In the genomic region with DNA sequence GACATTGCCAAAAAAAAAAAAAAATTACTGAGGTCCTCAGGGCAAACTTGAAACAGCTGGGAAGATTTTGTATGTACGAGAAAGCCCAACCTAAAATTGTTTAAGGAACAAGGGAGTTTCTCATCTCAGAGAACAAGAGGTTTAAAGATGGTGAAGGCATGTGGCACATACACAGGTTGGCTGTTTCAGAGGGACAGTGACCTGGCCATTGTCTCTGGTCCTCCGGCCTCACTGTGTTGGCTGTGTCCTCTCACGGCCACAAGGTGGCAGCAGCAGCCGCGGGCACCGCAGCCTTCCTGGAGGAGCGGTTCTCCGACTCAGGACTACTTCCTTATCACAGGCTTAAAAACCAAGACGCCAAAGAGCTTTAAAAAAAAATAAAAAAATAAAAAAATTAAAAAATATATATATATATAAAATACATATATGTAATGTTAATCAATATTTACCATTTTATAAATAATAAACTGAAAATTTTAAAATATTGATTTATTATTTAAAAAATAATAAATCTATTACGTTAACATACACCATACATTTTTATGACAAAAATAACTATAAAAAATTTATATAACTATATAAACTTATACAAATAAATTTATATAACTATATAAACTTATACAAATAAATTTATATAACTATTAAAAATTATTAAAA, we compare ENCODE assay signal across 8 cellular contexts. TPM values are rescaled to one million over a fixed set of nuclear protein-coding genes. Genes with fewer than 3 reads are reported as not detected.
DNase-seq lines count a peak whose midpoint lies in the region; ATAC-seq and TF ChIP-seq lines count a peak whose summit lies in the region.

No MANE protein-coding gene starts in this region.

- H3K9me3 Mint-ChIP-seq in activated CD8-positive, alpha-beta T cell treated with anti-CD3 and anti-CD28 coated beads for 36 hours: no peaks in the 10 kb centered on the region

- H3K4me3 Mint-ChIP-seq in activated CD8-positive, alpha-beta T cell treated with anti-CD3 and anti-CD28 coated beads for 36 hours: no peak overlapping the region

- no peaks in the 10 kb centered on the region for H3K4me1 Mint-ChIP-seq in activated CD8-positive, alpha-beta T cell treated with anti-CD3 and anti-CD28 coated beads for 36 hours (ENCODE audit: low read depth)

- POLR2A ChIA-PET in activated CD8-positive, alpha-beta T cell treated with anti-CD3 and anti-CD28 coated beads for 36 hours (lab: Charles Lee): interaction anchor here (0.6 to 1.0 kb wide), 3 partner anchors 54 to 466 kb away, joined by 3 read pairs; no protein-coding TSS in a partner anchor

- no peaks in the 10 kb centered on the region for H3K27me3 Mint-ChIP-seq in activated CD8-positive, alpha-beta T cell treated with anti-CD3 and anti-CD28 coated beads for 36 hours

- intact Hi-C loops in activated CD8-positive, alpha-beta T cell treated with anti-CD3 and anti-CD28 coated beads for 36 hours (cut with micrococcal nuclease): loop anchor here (5.0 kb wide), 1 partner anchor 296 kb away; no protein-coding TSS in a partner anchor

- DNase-seq in AG09319 (ENCODE audit: extremely low read depth, low read depth) (peak; percentile 61), NCI-H82 (lab: John Stamatoyannopoulos, UW) (peak; percentile 88), lung microvascular endothelial cell (ENCODE audit: low read depth in 2 of 2) (peak; percentile 81)
- peak; percentile 82 for DNase-seq in activated CD8-positive, alpha-beta T cell treated with anti-CD3 and anti-CD28 coated beads for 36 hours
- peak; percentile 66 for DNase-seq in effector CD4-positive, alpha-beta T cell
- DNase-seq in stimulated activated CD8-positive, alpha-beta memory T cell treated with anti-CD3 and anti-CD28 coated beads, Interleukin-15, amount 100 ng/mL, for 24 hours (ENCODE audit: low read depth): peak; percentile 49

- peak; percentile 97 for TF ChIP-seq CTCF in AG09319 (IDR thresholded peaks at IDR 0.05; ENCODE audit: low read depth, low read length)
- TF ChIP-seq CTCF in activated CD8-positive, alpha-beta T cell treated with anti-CD3 and anti-CD28 coated beads for 36 hours (IDR thresholded peaks at IDR 0.05): peak; percentile 94

- H3K27ac Mint-ChIP-seq in activated CD8-positive, alpha-beta T cell treated with anti-CD3 and anti-CD28 coated beads for 36 hours: no peak overlapping the region

- H3K36me3 Mint-ChIP-seq in activated CD8-positive, alpha-beta T cell treated with anti-CD3 and anti-CD28 coated beads for 36 hours (ENCODE audit: low read depth): no peaks in the 10 kb centered on the region

- CTCF ChIA-PET in activated CD8-positive, alpha-beta T cell treated with anti-CD3 and anti-CD28 coated beads for 36 hours (lab: Charles Lee): interaction anchor here (0.6 to 3.1 kb wide), 106 partner anchors 9 to 738 kb away, joined by 3 to 41 read pairs (median 4); partner anchors contain the start of genes DYNLT1 and TMEM181

- peak; percentile 73 for ATAC-seq in GM18870 (IDR thresholded peaks at IDR 0.05; ENCODE audit: unreplicated experiment)
- ATAC-seq in HG03460 (IDR thresholded peaks at IDR 0.05; ENCODE audit: unreplicated experiment): peak; percentile 88
- peak; percentile 99 for ATAC-seq in activated CD8-positive, alpha-beta T cell treated with anti-CD3 and anti-CD28 coated beads for 36 hours

RNA-seq across cellular contexts. Expression of gene GTF2H5, which starts 52.8 kb away (rescaled TPM):
- 10 to 100 TPM; 22.9 to 23.2 TPM for total RNA-seq in activated CD8-positive, alpha-beta T cell treated with anti-CD3 and anti-CD28 coated beads for 36 hours
- total RNA-seq in lung microvascular endothelial cell: 3.5 and 4.0 TPM in 2 replicates

RNA-seq across cellular contexts. Expression of gene SERAC1, which starts 52.9 kb away (rescaled TPM):
- 1 to 10 TPM; 4.2 to 5.4 TPM for total RNA-seq in activated CD8-positive, alpha-beta T cell treated with anti-CD3 and anti-CD28 coated beads for 36 hours
- total RNA-seq in lung microvascular endothelial cell: 7.8 and 13.9 TPM in 2 replicates

Comparison
In these comparisons a context has a peak if more than half of its experiments do, and no peak if none do; other contexts are left out.
1. Peak in every context shown above with its lines: DNase-seq and ATAC-seq.